8 cellular contexts compared by ENCODE assay signal in the genomic region with DNA sequence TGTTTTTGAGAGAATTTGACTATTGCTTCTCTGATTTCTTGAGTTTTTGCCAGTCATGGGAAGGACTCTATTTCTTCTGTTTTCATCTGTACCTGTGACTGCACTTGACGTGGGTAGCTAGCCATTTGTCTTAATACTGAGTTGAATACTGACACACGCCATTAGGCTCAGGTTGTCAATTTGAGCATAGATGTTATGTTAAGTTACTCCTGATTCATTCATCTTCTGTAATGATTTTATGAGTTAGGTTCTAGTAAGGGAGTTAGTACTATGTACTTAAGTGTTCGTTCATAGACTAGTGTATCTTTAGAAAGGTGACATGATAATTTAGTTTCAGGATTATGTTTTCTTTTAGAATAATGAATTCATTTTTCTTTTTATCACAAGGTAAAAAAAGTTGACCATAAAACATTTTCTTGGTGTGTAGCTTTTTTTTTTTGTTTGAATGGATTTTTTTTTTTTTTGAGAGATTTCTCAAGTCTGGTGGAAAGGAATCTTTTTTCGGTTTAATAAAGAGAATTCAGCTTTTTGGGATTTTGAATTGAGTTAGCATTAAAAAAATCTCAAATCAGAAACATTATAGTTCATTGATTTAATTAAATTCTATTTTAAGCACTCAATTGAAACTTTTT. TPM values are rescaled to one million over a fixed set of nuclear protein-coding genes. Genes with fewer than 3 reads are reported as not detected.
A peak's percentile ranks its signal among the peaks of the same experiment; 100 is the strongest.
DNase-seq lines count a peak whose midpoint lies in the region; ATAC-seq and TF ChIP-seq lines count a peak whose summit lies in the region.

No MANE protein-coding gene starts in this region.

- H3K4me2 ChIP-seq in mammary epithelial cell (ENCODE audit: insufficient read depth, low read depth, low read length): peak overlapping the region; percentile 79

- H3K27me3 Mint-ChIP-seq in CD4-positive, CD25-positive, alpha-beta regulatory T cell: peaks cover 73% of the 10 kb centered on the region
- peaks cover 14% of the 10 kb centered on the region for H3K27me3 Mint-ChIP-seq in IgD-negative memory B cell

- peak overlapping the region in 1 of 3 donors; percentile 76 for H3K27ac Mint-ChIP-seq in CD4-positive, CD25-positive, alpha-beta regulatory T cell
- peak overlapping the region; percentile 10 to 76 (median 74) for H3K27ac Mint-ChIP-seq in IgD-negative memory B cell

- H3K9ac ChIP-seq in mammary epithelial cell (ENCODE audit: insufficient read depth, low read length) (peak overlapping the region; percentile 89), mucosa of stomach (ENCODE audit: low read length) (peak overlapping the region; percentile 84)

- peak overlapping the region; percentile 72 for H3K4me3 ChIP-seq in CD4-positive, CD25-positive, alpha-beta regulatory T cell (ENCODE audit: low read depth, low read length)
- H3K4me3 ChIP-seq in mammary epithelial cell (replicated peaks in 1 of 3; ENCODE audit: insufficient read depth in 1 of 3, low read depth in 2 of 3, low read length in 3 of 3): peak overlapping the region; percentile 70 to 93 (median 75)
- H3K4me3 ChIP-seq in mucosa of stomach (ENCODE audit: low read length): peak overlapping the region; percentile 61

- 38% methylated on average over 4 of the region's 4 CpGs for whole genome bisulfite sequencing in mammary epithelial cell (ENCODE audit: low coverage, missing lambda C conversion rate)

- peak overlapping the region; percentile 87 to 96 (median 88) for H3K4me3 Mint-ChIP-seq in CD4-positive, CD25-positive, alpha-beta regulatory T cell
- peak overlapping the region; percentile 84 to 93 (median 92) for H3K4me3 Mint-ChIP-seq in IgD-negative memory B cell

- peaks cover 17% of the 10 kb centered on the region for H3K4me1 ChIP-seq in CD4-positive, CD25-positive, alpha-beta regulatory T cell (ENCODE audit: control insufficient read depth, insufficient read depth, low read length, poor library complexity, severe bottlenecking)
- peaks cover 45% of the 10 kb centered on the region for H3K4me1 ChIP-seq in mammary epithelial cell (ENCODE audit: insufficient read depth, low read length)
- H3K4me1 ChIP-seq in mucosa of stomach (ENCODE audit: control insufficient read depth, insufficient read depth, low read length): peaks cover 53% of the 10 kb centered on the region

- no peak overlapping the region for H3K27ac ChIP-seq in CD4-positive, CD25-positive, alpha-beta regulatory T cell (ENCODE audit: insufficient read depth, low read length, poor library complexity, severe bottlenecking)
- peak overlapping the region; percentile 86 for H3K27ac ChIP-seq in mammary epithelial cell (ENCODE audit: insufficient read depth, low read depth, low read length)

- BruUV-seq in mammary epithelial cell (replicated peaks; lab: Mats Ljungman, UMichigan): TSS peak; percentile 16

- no peaks in the 10 kb centered on the region for H3K9me3 ChIP-seq in CD4-positive, CD25-positive, alpha-beta regulatory T cell (ENCODE audit: control insufficient read depth in 2 of 2, low read length in 2 of 2)
- H3K9me3 ChIP-seq in mammary epithelial cell (replicated peaks; ENCODE audit: insufficient read depth, low read length) (no peaks in the 10 kb centered on the region), mucosa of stomach (ENCODE audit: control insufficient read depth, low read length) (no peaks in the 10 kb centered on the region)

- peaks cover 0 to 2% (median 0%) of the 10 kb centered on the region in 7 donors for H3K9me3 Mint-ChIP-seq in CD4-positive, CD25-positive, alpha-beta regulatory T cell
- H3K9me3 Mint-ChIP-seq in IgD-negative memory B cell: no peaks in the 10 kb centered on the region

- peaks cover 21 to 60% (median 34%) of the 10 kb centered on the region in 4 donors for H3K4me1 Mint-ChIP-seq in CD4-positive, CD25-positive, alpha-beta regulatory T cell
- H3K4me1 Mint-ChIP-seq in IgD-negative memory B cell: peaks cover 28 to 31% (median 29%) of the 10 kb centered on the region in 3 donors

- intact Hi-C loops in mammary epithelial cell (cut with micrococcal nuclease): loop anchor here (1.0 to 5.0 kb wide), 2 partner anchors 22 to 34 kb away; no protein-coding TSS in a partner anchor

- no peaks in the 10 kb centered on the region for H4K20me1 ChIP-seq in mammary epithelial cell (ENCODE audit: insufficient read depth, low read length)

- in situ Hi-C loops in mammary epithelial cell (cut with MboI; ENCODE audit: low sequenced_read_pairs in 2 of 2): no loop called here

- no peak for TF ChIP-seq CTCF in mammary epithelial cell (conservative IDR thresholded peaks at IDR 0.05 in 1 of 2, IDR thresholded peaks at IDR 0.05 in 1 of 2; ENCODE audit: extremely low read depth in 1 of 2, insufficient read depth in 1 of 2, low read depth in 1 of 2, low read length in 2 of 2)

- ATAC-seq in CD4-positive, CD25-positive, alpha-beta regulatory T cell (ENCODE audit: low read depth in 2 of 2): no peak
- no peak for ATAC-seq in GM21529 (IDR thresholded peaks at IDR 0.05; ENCODE audit: unreplicated experiment)
- ATAC-seq in HG02981 (IDR thresholded peaks at IDR 0.05; ENCODE audit: unreplicated experiment): no peak
- ATAC-seq in HG03378 (IDR thresholded peaks at IDR 0.05; ENCODE audit: unreplicated experiment): no peak
- ATAC-seq in GM18873 (IDR thresholded peaks at IDR 0.05; ENCODE audit: low FRiP score, unreplicated experiment): no peak

- H3K36me3 ChIP-seq in CD4-positive, CD25-positive, alpha-beta regulatory T cell (ENCODE audit: control insufficient read depth, insufficient read depth, low read length): no peaks in the 10 kb centered on the region
- H3K36me3 ChIP-seq in mammary epithelial cell (ENCODE audit: insufficient read depth, low read length): no peaks in the 10 kb centered on the region
- no peaks in the 10 kb centered on the region for H3K36me3 ChIP-seq in mucosa of stomach (ENCODE audit: control insufficient read depth, insufficient read depth, low read length)

- H3K79me2 ChIP-seq in mammary epithelial cell (ENCODE audit: insufficient read depth, low read length): peaks cover 63% of the 10 kb centered on the region

- peaks cover 26% of the 10 kb centered on the region for H3K27me3 ChIP-seq in CD4-positive, CD25-positive, alpha-beta regulatory T cell (ENCODE audit: control insufficient read depth, insufficient read depth, low read length)
- H3K27me3 ChIP-seq in mammary epithelial cell (ENCODE audit: insufficient read depth, low read length) (no peaks in the 10 kb centered on the region), mucosa of stomach (ENCODE audit: control insufficient read depth, insufficient read depth, low read length) (peaks cover 9% of the 10 kb centered on the region)

- no peak overlapping the region for H2AFZ ChIP-seq in mammary epithelial cell (ENCODE audit: low read depth, low read length)

- no peaks in the 10 kb centered on the region for H3K36me3 Mint-ChIP-seq in CD4-positive, CD25-positive, alpha-beta regulatory T cell
- no peaks in the 10 kb centered on the region for H3K36me3 Mint-ChIP-seq in IgD-negative memory B cell

- CTCF ChIA-PET in mammary epithelial cell (lab: Charles Lee; ENCODE audit: low non-redundant PET): no interaction called here

- dilution Hi-C loops in mammary epithelial cell (cut with HindIII; ENCODE audit: low sequenced_read_pairs): no loop called here

- peak in 1 of 3 donors; percentile 19 for DNase-seq in CD4-positive, CD25-positive, alpha-beta regulatory T cell
- DNase-seq in mammary epithelial cell: no peak

RNA-seq across cellular contexts. Expression of a gene that starts 1.7 kb away (rescaled TPM):
- 39.9 TPM for total RNA-seq in CD4-positive, CD25-positive, alpha-beta regulatory T cell
- 1 to 10 TPM; 2.0 to 3.8 (median 2.7) TPM for polyA plus RNA-seq in CD4-positive, CD25-positive, alpha-beta regulatory T cell
- polyA plus RNA-seq in IgD-negative memory B cell: 5.7 TPM
- total RNA-seq in mammary epithelial cell: 100 to 1,000 TPM; 117 to 129 TPM
- polyA plus RNA-seq in mammary epithelial cell: 29.4 TPM
- 92.8 TPM for polyA minus RNA-seq in mammary epithelial cell
